26 cellular contexts compared by ENCODE assay signal in the genomic region with DNA sequence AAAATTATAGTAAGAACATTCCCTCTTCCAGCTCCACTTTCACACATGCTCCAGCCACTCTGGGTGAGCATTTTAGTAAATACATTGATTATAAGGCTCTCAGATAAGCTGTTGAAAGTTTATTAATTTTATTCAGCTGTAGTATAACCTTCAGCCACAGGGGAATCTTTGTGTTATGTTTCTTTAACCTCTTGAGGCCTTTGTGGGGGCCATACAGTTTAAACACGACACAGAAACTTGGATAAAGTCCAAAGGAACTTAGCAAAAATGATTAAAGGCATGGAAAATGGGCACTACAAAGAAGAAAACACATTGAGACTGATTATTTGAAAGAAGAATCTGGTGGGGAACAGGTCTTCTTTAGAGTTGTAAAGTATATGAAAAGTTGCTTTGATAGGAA.
"Had no signal": no experiment of that assay in that cellular context is flagged by ENCODE, and none has a peak within 500 bp of the region (broad histone marks: within the 10 kb centered on the region; RNA-seq: fewer than 3 reads in every experiment).

No MANE protein-coding gene starts in this region.

- H3K27ac ChIP-seq: epithelial cell of prostate, left lung, right atrium auricular region, testis, upper lobe of left lung, VCaP had no signal

- H3K4me3 Mint-ChIP-seq: effector memory CD8-positive, alpha-beta T cell; nephron progenitor cell; stimulated activated naive CD8-positive, alpha-beta T cell treated with anti-CD3 and anti-CD28 coated beads, Interleukin-15, Interleukin-2, amounts not matched to agents 100 ng/mL and 50 ng/mL, for 24 hours had no signal

- H3K27ac Mint-ChIP-seq: effector memory CD8-positive, alpha-beta T cell; nephron progenitor cell; progenitor cell of endocrine pancreas; stimulated activated naive CD8-positive, alpha-beta T cell treated with anti-CD3 and anti-CD28 coated beads, Interleukin-15, Interleukin-2, amounts not matched to agents 100 ng/mL and 50 ng/mL, for 24 hours had no signal

- H3K4me3 ChIP-seq: left lung, right atrium auricular region, testis, upper lobe of left lung had no signal

- H3K36me3 ChIP-seq: right atrium auricular region had no signal

- H3K9me3 ChIP-seq: left lung, right atrium auricular region, testis, upper lobe of left lung had no signal

- H3K27me3 ChIP-seq: left lung, right atrium auricular region, testis, upper lobe of left lung had no signal

- ATAC-seq: effector memory CD8-positive, alpha-beta T cell; left lung had no signal

- H3K27me3 Mint-ChIP-seq: effector memory CD8-positive, alpha-beta T cell; progenitor cell of endocrine pancreas; stimulated activated naive CD8-positive, alpha-beta T cell treated with anti-CD3 and anti-CD28 coated beads, Interleukin-15, Interleukin-2, amounts not matched to agents 100 ng/mL and 50 ng/mL, for 24 hours had no signal

- H3K9me3 Mint-ChIP-seq: effector memory CD8-positive, alpha-beta T cell; stimulated activated naive CD8-positive, alpha-beta T cell treated with anti-CD3 and anti-CD28 coated beads, Interleukin-15, Interleukin-2, amounts not matched to agents 100 ng/mL and 50 ng/mL, for 24 hours had no signal

- DNase-seq: activated CD4-positive, alpha-beta T cell treated with anti-CD3 and anti-CD28 coated beads, Interleukin-2, amount 50 U/mL, for 1 hour; activated CD4-positive, CD25-positive, alpha-beta regulatory T cell treated with anti-CD3 and anti-CD28 coated beads, Interleukin-2, amount 50 U/mL, for 72 hours; activated CD8-positive, alpha-beta memory T cell treated with anti-CD3 and anti-CD28 coated beads, Interleukin-2, amount 50 U/mL, for 4 hours; activated effector memory CD4-positive, alpha-beta T cell treated with Interleukin-2 at 50 U/mL for 16 hours; activated naive CD4-positive, alpha-beta T cell treated with anti-CD3 and anti-CD28 coated beads, Interleukin-2, amount 50 U/mL, for 16 hours; activated T-cell treated with anti-CD3 and anti-CD28 coated beads, Interleukin-2, amount 50 U/mL, for 48 hours; aorta; effector memory CD8-positive, alpha-beta T cell; foreskin fibroblast; glutamatergic neuron; hypothalamus; kidney; left lung; midbrain; nephron progenitor cell; occipital lobe; stimulated activated CD4-positive, alpha-beta T cell treated with anti-CD3 and anti-CD28 coated beads, Interleukin-2, amount 100 ng/mL, for 24 hours; SW 1271; T-helper 2 cell; testis; upper lobe of left lung had no signal
